ENCODE assay signal across 1 cellular context in the genomic region with DNA sequence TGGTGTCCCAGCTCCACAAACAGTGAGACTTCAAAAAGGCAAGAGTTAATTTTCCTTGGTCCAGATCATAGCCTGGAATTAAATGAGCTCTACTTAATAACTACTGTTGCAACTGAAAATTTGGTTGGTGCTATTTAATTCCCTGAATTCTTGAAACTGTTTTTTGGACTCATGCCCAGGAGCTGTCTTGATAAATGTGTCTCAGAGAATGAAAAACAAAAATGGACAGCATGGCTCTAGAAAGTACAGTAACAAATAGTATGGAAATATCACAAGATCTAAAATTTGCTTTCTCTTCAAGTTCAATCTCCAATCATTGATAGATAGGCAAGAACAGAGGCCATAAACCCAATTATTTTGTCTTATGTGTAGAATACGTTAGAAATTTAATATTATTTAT.
A peak's percentile ranks its signal among the peaks of the same experiment; 100 is the strongest.
TF ChIP-seq lines count a peak whose summit lies in the region.

No MANE protein-coding gene starts in this region.

TF ChIP-seq in K562, 482 proteins besides CTCF, POLR2A, EP300 and RAD21 (continued from another document):
- TF ChIP-seq ARNT (IDR thresholded peaks at IDR 0.05) (peak in 1 of 2 experiments; percentile 84; a peak in 2 of 4 replicates), ZNF589 (CRISPR knock-in tag; IDR thresholded peaks at IDR 0.05; ENCODE audit: low read depth) (no peak), STAT5A (IDR thresholded peaks at IDR 0.05; ENCODE audit: borderline replicate concordance, low read length) (0 out of 2 replicates have a peak, but pooled peaks have one; percentile 7), ZBTB1 (CRISPR knock-in tag; IDR thresholded peaks at IDR 0.05; ENCODE audit: borderline replicate concordance, low read depth) (no peak), FOXA1 (IDR thresholded peaks at IDR 0.05; ENCODE audit: borderline replicate concordance) (no peak), MYNN (IDR thresholded peaks at IDR 0.05) (no peak), MYNN (CRISPR knock-in tag; IDR thresholded peaks at IDR 0.05) (no peak), HDAC2 (IDR thresholded peaks at IDR 0.05) (no peak), HDAC3 (IDR thresholded peaks at IDR 0.05; ENCODE audit: borderline replicate concordance, partially characterized antibody) (peak; percentile 20)
- TF ChIP-seq, protein P1, sequence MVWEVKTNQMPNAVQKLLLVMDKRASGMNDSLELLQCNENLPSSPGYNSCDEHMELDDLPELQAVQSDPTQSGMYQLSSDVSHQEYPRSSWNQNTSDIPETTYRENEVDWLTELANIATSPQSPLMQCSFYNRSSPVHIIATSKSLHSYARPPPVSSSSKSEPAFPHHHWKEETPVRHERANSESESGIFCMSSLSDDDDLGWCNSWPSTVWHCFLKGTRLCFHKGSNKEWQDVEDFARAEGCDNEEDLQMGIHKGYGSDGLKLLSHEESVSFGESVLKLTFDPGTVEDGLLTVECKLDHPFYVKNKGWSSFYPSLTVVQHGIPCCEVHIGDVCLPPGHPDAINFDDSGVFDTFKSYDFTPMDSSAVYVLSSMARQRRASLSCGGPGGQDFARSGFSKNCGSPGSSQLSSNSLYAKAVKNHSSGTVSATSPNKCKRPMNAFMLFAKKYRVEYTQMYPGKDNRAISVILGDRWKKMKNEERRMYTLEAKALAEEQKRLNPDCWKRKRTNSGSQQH (CRISPR knock-in tag; IDR thresholded peaks at IDR 0.05): no peak
- TF ChIP-seq, protein P2, sequence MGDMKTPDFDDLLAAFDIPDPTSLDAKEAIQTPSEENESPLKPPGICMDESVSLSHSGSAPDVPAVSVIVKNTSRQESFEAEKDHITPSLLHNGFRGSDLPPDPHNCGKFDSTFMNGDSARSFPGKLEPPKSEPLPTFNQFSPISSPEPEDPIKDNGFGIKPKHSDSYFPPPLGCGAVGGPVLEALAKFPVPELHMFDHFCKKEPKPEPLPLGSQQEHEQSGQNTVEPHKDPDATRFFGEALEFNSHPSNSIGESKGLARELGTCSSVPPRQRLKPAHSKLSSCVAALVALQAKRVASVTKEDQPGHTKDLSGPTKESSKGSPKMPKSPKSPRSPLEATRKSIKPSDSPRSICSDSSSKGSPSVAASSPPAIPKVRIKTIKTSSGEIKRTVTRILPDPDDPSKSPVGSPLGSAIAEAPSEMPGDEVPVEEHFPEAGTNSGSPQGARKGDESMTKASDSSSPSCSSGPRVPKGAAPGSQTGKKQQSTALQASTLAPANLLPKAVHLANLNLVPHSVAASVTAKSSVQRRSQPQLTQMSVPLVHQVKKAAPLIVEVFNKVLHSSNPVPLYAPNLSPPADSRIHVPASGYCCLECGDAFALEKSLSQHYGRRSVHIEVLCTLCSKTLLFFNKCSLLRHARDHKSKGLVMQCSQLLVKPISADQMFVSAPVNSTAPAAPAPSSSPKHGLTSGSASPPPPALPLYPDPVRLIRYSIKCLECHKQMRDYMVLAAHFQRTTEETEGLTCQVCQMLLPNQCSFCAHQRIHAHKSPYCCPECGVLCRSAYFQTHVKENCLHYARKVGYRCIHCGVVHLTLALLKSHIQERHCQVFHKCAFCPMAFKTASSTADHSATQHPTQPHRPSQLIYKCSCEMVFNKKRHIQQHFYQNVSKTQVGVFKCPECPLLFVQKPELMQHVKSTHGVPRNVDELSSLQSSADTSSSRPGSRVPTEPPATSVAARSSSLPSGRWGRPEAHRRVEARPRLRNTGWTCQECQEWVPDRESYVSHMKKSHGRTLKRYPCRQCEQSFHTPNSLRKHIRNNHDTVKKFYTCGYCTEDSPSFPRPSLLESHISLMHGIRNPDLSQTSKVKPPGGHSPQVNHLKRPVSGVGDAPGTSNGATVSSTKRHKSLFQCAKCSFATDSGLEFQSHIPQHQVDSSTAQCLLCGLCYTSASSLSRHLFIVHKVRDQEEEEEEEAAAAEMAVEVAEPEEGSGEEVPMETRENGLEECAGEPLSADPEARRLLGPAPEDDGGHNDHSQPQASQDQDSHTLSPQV (IDR thresholded peaks at IDR 0.05): peak; percentile 65
TF ChIP-seq in K562: peak in this region for 16.
